ENCODE assay signal across 1 cellular context in genomic region chr21:46118305-46118870, GRCh38.
TF ChIP-seq lines count a peak whose summit lies in the region.

No MANE protein-coding gene starts in this region.

TF ChIP-seq in K562, 482 proteins besides CTCF, POLR2A, EP300 and RAD21 (continued from another document):
- no peak for TF ChIP-seq BCLAF1 (IDR thresholded peaks at IDR 0.05; ENCODE audit: borderline replicate concordance in 1 of 2, control insufficient read depth in 1 of 2, low read depth in 2 of 2, low read length in 1 of 2)
- TF ChIP-seq SREBF2 (CRISPR knock-in tag; IDR thresholded peaks at IDR 0.05), result no peak
- no peak for TF ChIP-seq SNIP1 (IDR thresholded peaks at IDR 0.05; ENCODE audit: low read depth)
- no peak for TF ChIP-seq PRDM10 (IDR thresholded peaks at IDR 0.05; ENCODE audit: partially characterized antibody)
TF ChIP-seq in K562: peak in this region for 1.
